In the genomic region with DNA sequence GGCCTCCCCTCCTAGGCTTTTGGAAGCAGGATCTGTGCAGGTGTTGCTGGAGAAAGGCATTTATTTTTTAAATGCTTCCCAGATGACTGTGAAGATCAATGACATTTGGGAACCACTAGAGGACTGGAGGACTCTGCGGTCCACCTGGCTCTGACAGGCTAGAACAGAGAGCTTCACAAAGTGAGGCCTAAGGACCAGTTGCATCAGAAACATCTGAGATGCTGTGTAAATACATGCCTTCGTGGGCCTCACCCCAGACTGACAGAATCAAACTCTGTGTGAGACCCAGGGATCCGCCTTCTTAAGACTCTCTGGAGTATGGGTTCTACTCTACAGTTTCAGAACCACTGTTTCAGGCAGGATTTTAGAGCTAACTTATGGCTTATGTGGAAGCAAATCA, we compare ENCODE assay signal across 9 cellular contexts.
DNase-seq lines count a peak whose midpoint lies in the region; ATAC-seq, FAIRE-seq and TF ChIP-seq lines count a peak whose summit lies in the region.
"Had no signal": no experiment of that assay in that cellular context is flagged by ENCODE, and none has a peak within 500 bp of the region (broad histone marks: within the 10 kb centered on the region; RNA-seq: fewer than 3 reads in every experiment).

No MANE protein-coding gene starts in this region.

- H3K36me3 ChIP-seq in Loucy (ENCODE audit: insufficient read depth, low read length) (no peaks in the 10 kb centered on the region), GM12878 (ENCODE audit: control insufficient read depth in 2 of 2, insufficient read depth in 2 of 2, low read length in 1 of 2) (no peaks in the 10 kb centered on the region), small intestine (ENCODE audit: control insufficient read depth in 2 of 2, insufficient read depth in 2 of 2, low read length in 2 of 2) (no peaks in the 10 kb centered on the region)

- SMC1A ChIA-PET in GM12878 (lab: Charles Lee; ENCODE audit: uncharacterized antibody, unreplicated experiment), result interaction anchor here (0.7 to 15.6 kb wide), 14 partner anchors 9 to 333 kb away, joined by 3 to 480 read pairs (median 14); no protein-coding TSS in a partner anchor

- peak; percentile 41 for DNase-seq in activated T-cell treated with anti-CD3 and anti-CD28 coated beads, Interleukin-2, amount 50 U/mL, for 24 hours
- no peak for DNase-seq in activated T-cell treated with anti-CD3 and anti-CD28 coated beads, Interleukin-2, amount 50 U/mL, for 1 hour
- DNase-seq in GM12878 (ENCODE audit: low read depth, low spot score) (no peak), small intestine (no peak)
- no peak for DNase-seq in activated CD4-positive, CD25-positive, alpha-beta regulatory T cell (lab: John Stamatoyannopoulos, UW)
- DNase-seq: left colon had no signal

- FAIRE-seq in GM12878 (lab: Jason Lieb, UNC) (no peak), small intestine (lab: Jason Lieb, UNC) (no peak)

- CTCF ChIA-PET in GM12878 (lab: Yijun Ruan, JAX), result interaction anchor here (0.6 to 9.0 kb wide), 15 partner anchors 11 to 585 kb away, joined by 3 to 143 read pairs (median 9); no protein-coding TSS in a partner anchor

- H3K9me3 Mint-ChIP-seq in activated T-cell treated with anti-CD3 and anti-CD28 coated beads, Interleukin-2, amount 50 U/mL, for 24 hours, result no peaks in the 10 kb centered on the region

- no peaks in the 10 kb centered on the region for H3K9me2 ChIP-seq in Loucy (replicated peaks; ENCODE audit: low read depth, low read length)

- BruUV-seq in GM12878 (replicated peaks; lab: Mats Ljungman, UMichigan), result no TSS peak

- H3K4me3 ChIP-seq in Loucy (ENCODE audit: low read length, poor library complexity, severe bottlenecking) (no peak overlapping the region), GM12878 (peak overlapping the region; percentile 27; the same call in 1 of the 2 replicates), small intestine (ENCODE audit: low read depth in 1 of 2, low read length in 2 of 2) (no peak overlapping the region)

- intact Hi-C loops in GM12878 (cut with micrococcal nuclease; ENCODE audit: unreplicated experiment), result loop anchor here (2.0 to 10.0 kb wide), 5 partner anchors 15 to 189 kb away; a partner anchor contains a TSS

- peak overlapping the region; percentile 91 for H3K27ac Mint-ChIP-seq in activated T-cell treated with anti-CD3 and anti-CD28 coated beads, Interleukin-2, amount 50 U/mL, for 24 hours

- H2AFZ ChIP-seq in Loucy (ENCODE audit: low read length) (no peak overlapping the region), GM12878 (ENCODE audit: control insufficient read depth, low read depth, low read length) (no peak overlapping the region)

- no peaks in the 10 kb centered on the region for H3K9me3 ChIP-seq in Loucy (ENCODE audit: insufficient read depth, low read depth, low read length)
- no peaks in the 10 kb centered on the region for H3K9me3 ChIP-seq in GM12878 (replicated peaks; ENCODE audit: control insufficient read depth, insufficient read depth, low read length)
- H3K9me3 ChIP-seq in small intestine (ENCODE audit: control insufficient read depth, low read depth), result no peaks in the 10 kb centered on the region

- H3F3A ChIP-seq in Loucy (ENCODE audit: low read depth), result no peaks in the 10 kb centered on the region

- in situ Hi-C loops in GM12878 (cut with MboI), result loop anchor here (5.0 to 10.0 kb wide), 2 partner anchors 328 to 1251 kb away; no protein-coding TSS in a partner anchor

- TF ChIP-seq CTCF in Loucy (conservative IDR thresholded peaks at IDR 0.05; ENCODE audit: low read length) (no peak), GM12878 (IDR thresholded peaks at IDR 0.05 in 2 of 3, conservative IDR thresholded peaks at IDR 0.05 in 1 of 3; ENCODE audit: control insufficient read depth in 2 of 3, extremely low read depth in 1 of 3, insufficient read depth in 1 of 3, low read depth in 3 of 3, low read length in 3 of 3) (no peak)

- H3K4me1 ChIP-seq in Loucy (ENCODE audit: insufficient read depth, low read length, poor library complexity, severe bottlenecking) (peaks cover 81% of the 10 kb centered on the region), GM12878 (ENCODE audit: control insufficient read depth, insufficient read depth, low read length) (peaks cover 62% of the 10 kb centered on the region), small intestine (ENCODE audit: control insufficient read depth in 2 of 2, insufficient read depth in 1 of 2, low read depth in 1 of 2, low read length in 1 of 2) (no peaks in the 10 kb centered on the region)

- 33% methylated on average over 3 of the region's 3 CpGs for WGBS in GM12878 (ENCODE audit: insufficient coverage, insufficient replicate concordance, low lambda C conversion rate, missing lambda C conversion rate)
- WGBS in small intestine, 3 donors, result 60 to 73% (median 70%) methylated on average over 3 of the region's 3 CpGs

- no peak for TF ChIP-seq RAD21 in GM12878 (IDR thresholded peaks at IDR 0.05; ENCODE audit: insufficient read depth, low read depth, low read length)

- POLR2A ChIA-PET in GM12878 (lab: Charles Lee), result interaction anchor here (0.9 to 2.4 kb wide), 8 partner anchors 15 to 318 kb away, joined by 3 to 11 read pairs (median 4); no protein-coding TSS in a partner anchor

- RAD21 ChIA-PET in GM12878 (lab: Charles Lee; ENCODE audit: unreplicated experiment), result interaction anchor here (0.8 to 12.5 kb wide), 15 partner anchors 15 to 335 kb away, joined by 3 to 309 read pairs (median 11); a partner anchor contains a TSS

- H3K4me3 Mint-ChIP-seq in activated T-cell treated with anti-CD3 and anti-CD28 coated beads, Interleukin-2, amount 50 U/mL, for 24 hours, result peak overlapping the region; percentile 65

- peaks cover 98% of the 10 kb centered on the region for H3K4me1 Mint-ChIP-seq in activated T-cell treated with anti-CD3 and anti-CD28 coated beads, Interleukin-2, amount 50 U/mL, for 24 hours (ENCODE audit: low read depth)

- no peak for TF ChIP-seq POLR2A in GM12878 (IDR thresholded peaks at IDR 0.05; ENCODE audit: low read depth, low read length)

- peaks cover 100% of the 10 kb centered on the region for H3K79me2 ChIP-seq in Loucy (ENCODE audit: insufficient read depth, low read length)
- peaks cover 96% of the 10 kb centered on the region for H3K79me2 ChIP-seq in GM12878 (ENCODE audit: control insufficient read depth, insufficient read depth, low read length)

- H3K4me2 ChIP-seq in Loucy (ENCODE audit: low read depth, low read length, poor library complexity, severe bottlenecking) (peak overlapping the region; percentile 23), GM12878 (ENCODE audit: control insufficient read depth, insufficient read depth) (peak overlapping the region; percentile 90)

- TF ChIP-seq EP300 in GM12878 (IDR thresholded peaks at IDR 0.05; ENCODE audit: borderline replicate concordance in 1 of 2, control insufficient read depth in 1 of 2, low read depth in 2 of 2, low read length in 2 of 2), result no peak

- peaks cover 83% of the 10 kb centered on the region for H4K20me1 ChIP-seq in Loucy (ENCODE audit: insufficient read depth, low read length, poor library complexity, severe bottlenecking)
- H4K20me1 ChIP-seq in GM12878 (ENCODE audit: control insufficient read depth, insufficient read depth), result no peaks in the 10 kb centered on the region

- ATAC-seq in GM12878 (peak; percentile 37), GM19397 (IDR thresholded peaks at IDR 0.05; ENCODE audit: unreplicated experiment) (no peak), HG03175 (IDR thresholded peaks at IDR 0.05; ENCODE audit: unreplicated experiment) (no peak)
- ATAC-seq: left colon had no signal

- H3K9ac ChIP-seq in Loucy (ENCODE audit: low read depth, low read length, poor library complexity, severe bottlenecking), result no peak overlapping the region
- peak overlapping the region; percentile 61 for H3K9ac ChIP-seq in GM12878 (ENCODE audit: control insufficient read depth, insufficient read depth, low read length)

- peak overlapping the region; percentile 94 for H3K27ac ChIP-seq in GM12878 (ENCODE audit: control insufficient read depth, insufficient read depth)
- peak overlapping the region; percentile 8 to 86 for H3K27ac ChIP-seq in small intestine (ENCODE audit: low read depth in 1 of 2, low read length in 1 of 2)

- no peaks in the 10 kb centered on the region for H3K27me3 ChIP-seq in Loucy (ENCODE audit: insufficient read depth, low read length, poor library complexity, severe bottlenecking)
- H3K27me3 ChIP-seq in GM12878 (replicated peaks in 1 of 2; ENCODE audit: control insufficient read depth in 2 of 2, insufficient read depth in 2 of 2, low read length in 1 of 2), result no peaks in the 10 kb centered on the region
- H3K27me3 ChIP-seq in small intestine (ENCODE audit: control insufficient read depth in 2 of 2, insufficient read depth in 2 of 2, low read length in 2 of 2), result no peaks in the 10 kb centered on the region

- peaks cover 32% of the 10 kb centered on the region for H3K36me3 Mint-ChIP-seq in activated T-cell treated with anti-CD3 and anti-CD28 coated beads, Interleukin-2, amount 50 U/mL, for 24 hours (ENCODE audit: low read depth)

- no peaks in the 10 kb centered on the region for H3K27me3 Mint-ChIP-seq in activated T-cell treated with anti-CD3 and anti-CD28 coated beads, Interleukin-2, amount 50 U/mL, for 24 hours

TF ChIP-seq in GM12878, 131 proteins besides CTCF, POLR2A, EP300 and RAD21:
- TF ChIP-seq FOXK2 (IDR thresholded peaks at IDR 0.05) (no peak), POLR2AphosphoS5 (IDR thresholded peaks at IDR 0.05; ENCODE audit: low read length) (peak; percentile 51; the same call in 1 of the 2 replicates)
TF ChIP-seq in GM12878: peak in this region for 1.
